In genomic region chr2:197130318-197130717, GRCh38 we compare ENCODE assay signal across 9 cellular contexts.
DNase-seq lines count a peak whose midpoint lies in the region; ATAC-seq and TF ChIP-seq lines count a peak whose summit lies in the region.
"Had no signal": no experiment of that assay in that cellular context is flagged by ENCODE, and none has a peak within 500 bp of the region (broad histone marks: within the 10 kb centered on the region; RNA-seq: fewer than 3 reads in every experiment).

No MANE protein-coding gene starts in this region.

- H3K9me3 ChIP-seq in left ventricle myocardium inferior (replicated peaks) (no peaks in the 10 kb centered on the region), right atrium auricular region (no peaks in the 10 kb centered on the region), esophagus squamous epithelium (no peaks in the 10 kb centered on the region)

- no peak for TF ChIP-seq CTCF in left ventricle myocardium inferior (IDR thresholded peaks at IDR 0.05; ENCODE audit: borderline replicate concordance)
- TF ChIP-seq CTCF in right atrium auricular region (IDR thresholded peaks at IDR 0.05) = no peak
- no peak for TF ChIP-seq CTCF in endothelial cell (IDR thresholded peaks at IDR 0.05; ENCODE audit: unreplicated experiment)
- TF ChIP-seq CTCF in esophagus squamous epithelium (IDR thresholded peaks at IDR 0.05) = no peak

- peak; percentile 77 for ATAC-seq in HG02970 (IDR thresholded peaks at IDR 0.05; ENCODE audit: low FRiP score, unreplicated experiment)

- H3K27me3 Mint-ChIP-seq in T-helper 1 cell treated with Interleukin-12 subunit alpha and Interleukin-12 subunit beta and Interleukin-4 antibody, amounts not matched to agents 30 μg/mL and 1 μg/mL, for 36 hours (ENCODE audit: low read depth) = no peaks in the 10 kb centered on the region
- H3K27me3 Mint-ChIP-seq in endothelial cell (ENCODE audit: unreplicated experiment) = peaks cover 2% of the 10 kb centered on the region

- H3K9me3 Mint-ChIP-seq in T-helper 1 cell treated with Interleukin-12 subunit alpha and Interleukin-12 subunit beta and Interleukin-4 antibody, amounts not matched to agents 30 μg/mL and 1 μg/mL, for 36 hours = no peaks in the 10 kb centered on the region
- no peaks in the 10 kb centered on the region for H3K9me3 Mint-ChIP-seq in endothelial cell (ENCODE audit: unreplicated experiment)

- peaks cover 52% of the 10 kb centered on the region for H3K36me3 Mint-ChIP-seq in T-helper 1 cell treated with Interleukin-12 subunit alpha and Interleukin-12 subunit beta and Interleukin-4 antibody, amounts not matched to agents 30 μg/mL and 1 μg/mL, for 36 hours (ENCODE audit: low read depth)
- no peaks in the 10 kb centered on the region for H3K36me3 Mint-ChIP-seq in endothelial cell (ENCODE audit: low read depth, unreplicated experiment)

- no peaks in the 10 kb centered on the region for H3K27me3 ChIP-seq in left ventricle myocardium inferior (ENCODE audit: low read depth)
- H3K27me3 ChIP-seq in right atrium auricular region = no peaks in the 10 kb centered on the region
- H3K27me3 ChIP-seq in esophagus squamous epithelium = no peaks in the 10 kb centered on the region
- H3K27me3 ChIP-seq: dorsolateral prefrontal cortex had no signal

- H3K36me3 ChIP-seq in left ventricle myocardium inferior = no peaks in the 10 kb centered on the region
- H3K36me3 ChIP-seq in right atrium auricular region = peaks cover 4% of the 10 kb centered on the region
- H3K36me3 ChIP-seq in esophagus squamous epithelium = peaks cover 0 to 5% (median 0%) of the 10 kb centered on the region in 3 donors

- DNase-seq in left ventricle myocardium inferior (no peak), right atrium auricular region (ENCODE audit: low spot score) (no peak), NCI-H2081 (lab: John Stamatoyannopoulos, UW) (no peak), NCI-H748 treated with DMSO at 0.1 percent for 48 hours (lab: John Stamatoyannopoulos, UW) (no peak), endothelial cell (ENCODE audit: low spot score) (no peak), esophagus squamous epithelium (lab: John Stamatoyannopoulos, UW) (no peak)
- DNase-seq: dorsolateral prefrontal cortex had no signal

- H3K27ac Mint-ChIP-seq in T-helper 1 cell treated with Interleukin-12 subunit alpha and Interleukin-12 subunit beta and Interleukin-4 antibody, amounts not matched to agents 30 μg/mL and 1 μg/mL, for 36 hours = peak overlapping the region; percentile 35
- H3K27ac Mint-ChIP-seq in endothelial cell (ENCODE audit: unreplicated experiment) = no peak overlapping the region

- 56 to 72% methylated on average over 6 of the region's 6 CpGs for WGBS in esophagus squamous epithelium, 2 donors

- TF ChIP-seq POLR2A in esophagus squamous epithelium (IDR thresholded peaks at IDR 0.05) = no peak

- H3K4me1 Mint-ChIP-seq in T-helper 1 cell treated with Interleukin-12 subunit alpha and Interleukin-12 subunit beta and Interleukin-4 antibody, amounts not matched to agents 30 μg/mL and 1 μg/mL, for 36 hours (ENCODE audit: low read depth) = peaks cover 55% of the 10 kb centered on the region
- H3K4me1 Mint-ChIP-seq in endothelial cell (ENCODE audit: unreplicated experiment) = no peaks in the 10 kb centered on the region

- H3K27ac ChIP-seq in left ventricle myocardium inferior (replicated peaks) (peak overlapping the region; percentile 23), right atrium auricular region (no peak overlapping the region), esophagus squamous epithelium (no peak overlapping the region)

- intact Hi-C loops in left ventricle myocardium inferior (cut with micrococcal nuclease) (no loop called here), esophagus squamous epithelium (cut with DNase I) (no loop called here)

- peaks cover 8% of the 10 kb centered on the region for H3K4me1 ChIP-seq in left ventricle myocardium inferior
- H3K4me1 ChIP-seq in right atrium auricular region = no peaks in the 10 kb centered on the region
- H3K4me1 ChIP-seq in esophagus squamous epithelium = peaks cover 0 to 3% (median 0%) of the 10 kb centered on the region in 3 donors

- H3K4me3 Mint-ChIP-seq in T-helper 1 cell treated with Interleukin-12 subunit alpha and Interleukin-12 subunit beta and Interleukin-4 antibody, amounts not matched to agents 30 μg/mL and 1 μg/mL, for 36 hours = peak overlapping the region; percentile 4
- H3K4me3 Mint-ChIP-seq in endothelial cell (ENCODE audit: unreplicated experiment) = no peak overlapping the region

- H3K4me3 ChIP-seq in left ventricle myocardium inferior (no peak overlapping the region), right atrium auricular region (no peak overlapping the region), esophagus squamous epithelium (no peak overlapping the region)
- H3K4me3 ChIP-seq: dorsolateral prefrontal cortex had no signal
